ENCODE assay signal across 21 cellular contexts in genomic region chr10:35200487-35200886, GRCh38.
DNase-seq lines count a peak whose midpoint lies in the region; ATAC-seq and TF ChIP-seq lines count a peak whose summit lies in the region.
"Had no signal": no experiment of that assay in that cellular context is flagged by ENCODE, and none has a peak within 500 bp of the region (broad histone marks: within the 10 kb centered on the region; RNA-seq: fewer than 3 reads in every experiment).

No MANE protein-coding gene starts in this region.

- no peaks in the 10 kb centered on the region for H3K27me3 Mint-ChIP-seq in activated CD4-positive, alpha-beta memory T cell treated with anti-CD3 and anti-CD28 coated beads, Interleukin-2, amount 10 ng/mL, durations not matched to agents 7 days and 5 days
- H3K27me3 Mint-ChIP-seq in activated CD4-positive, alpha-beta memory T cell treated with anti-CD3 and anti-CD28 coated beads for 36 hours, result no peaks in the 10 kb centered on the region
- no peaks in the 10 kb centered on the region for H3K27me3 Mint-ChIP-seq in CD4-positive, CD25-positive, alpha-beta regulatory T cell
- H3K27me3 Mint-ChIP-seq in activated naive CD8-positive, alpha-beta T cell treated with anti-CD3 and anti-CD28 coated beads for 36 hours, result no peaks in the 10 kb centered on the region

- H3K4me1 Mint-ChIP-seq in activated CD4-positive, alpha-beta memory T cell treated with anti-CD3 and anti-CD28 coated beads, Interleukin-2, amount 10 ng/mL, durations not matched to agents 7 days and 5 days, result peaks cover 63% of the 10 kb centered on the region
- peaks cover 37% of the 10 kb centered on the region for H3K4me1 Mint-ChIP-seq in activated CD4-positive, alpha-beta memory T cell treated with anti-CD3 and anti-CD28 coated beads for 36 hours (ENCODE audit: low read depth)
- peaks cover 13 to 30% (median 24%) of the 10 kb centered on the region in 4 donors for H3K4me1 Mint-ChIP-seq in CD4-positive, CD25-positive, alpha-beta regulatory T cell
- H3K4me1 Mint-ChIP-seq in activated naive CD8-positive, alpha-beta T cell treated with anti-CD3 and anti-CD28 coated beads for 36 hours, result peaks cover 43% of the 10 kb centered on the region

- no peak overlapping the region for H3K27ac ChIP-seq in CD4-positive, CD25-positive, alpha-beta regulatory T cell (ENCODE audit: insufficient read depth, low read length, poor library complexity, severe bottlenecking)
- no peak overlapping the region for H3K27ac ChIP-seq in HEK293 (ENCODE audit: extremely low read depth, low read depth, low read length)
- H3K27ac ChIP-seq: GM23248, RWPE1 had no signal

- intact Hi-C loops in activated CD4-positive, alpha-beta memory T cell treated with anti-CD3 and anti-CD28 coated beads for 36 hours (cut with micrococcal nuclease), result no loop called here

- H3K4me3 ChIP-seq in CD4-positive, CD25-positive, alpha-beta regulatory T cell (ENCODE audit: low read depth, low read length), result no peak overlapping the region
- H3K4me3 ChIP-seq in HEK293 (ENCODE audit: low read depth, low read length), result no peak overlapping the region
- H3K4me3 ChIP-seq: GM23248 had no signal

- H3K4me1 ChIP-seq in CD4-positive, CD25-positive, alpha-beta regulatory T cell (ENCODE audit: control insufficient read depth, insufficient read depth, low read length, poor library complexity, severe bottlenecking), result peaks cover under 1% of the 10 kb centered on the region
- peaks cover 4% of the 10 kb centered on the region; the same call in 1 of the 2 replicates for H3K4me1 ChIP-seq in HEK293 (ENCODE audit: control insufficient read depth, insufficient read depth, low read length)
- H3K4me1 ChIP-seq: Caco-2 had no signal

- POLR2A ChIA-PET in activated CD4-positive, alpha-beta memory T cell treated with anti-CD3 and anti-CD28 coated beads, Interleukin-2, amount 10 ng/mL, durations not matched to agents 7 days and 5 days (lab: Charles Lee), result interaction anchor here (0.9 to 19.6 kb wide), 3 partner anchors 9 to 70 kb away, joined by 3 to 730 read pairs (median 3); partner anchors contain the start of gene CREM
- POLR2A ChIA-PET in activated CD4-positive, alpha-beta memory T cell treated with anti-CD3 and anti-CD28 coated beads for 36 hours (lab: Charles Lee), result no interaction called here
- POLR2A ChIA-PET in HEK293 (lab: Yijun Ruan, JAX), result no interaction called here

- H3K27me3 ChIP-seq in CD4-positive, CD25-positive, alpha-beta regulatory T cell (ENCODE audit: control insufficient read depth, insufficient read depth, low read length), result no peaks in the 10 kb centered on the region

- no peak for DNase-seq in activated CD4-positive, alpha-beta memory T cell treated with anti-CD3 and anti-CD28 coated beads, Interleukin-2, amount 10 ng/mL, durations not matched to agents 7 days and 5 days
- no peak for DNase-seq in activated CD4-positive, alpha-beta memory T cell treated with anti-CD3 and anti-CD28 coated beads for 36 hours
- no peak for DNase-seq in CD4-positive, CD25-positive, alpha-beta regulatory T cell
- DNase-seq in activated naive CD8-positive, alpha-beta T cell treated with anti-CD3 and anti-CD28 coated beads for 36 hours, result no peak
- DNase-seq: ACHN, AML-193, Caco-2, DMS153, GM23248, HCEC 1CT, NCI-H1105 treated with DMSO at 0.1 percent for 48 hours, NCI-H1694 treated with DMSO at 0.1 percent for 48 hours, NCI-H2107, NCI-H345, NCI-H526 treated with DMSO at 0.1 percent for 48 hours, PC-3 had no signal

- H3K36me3 ChIP-seq in CD4-positive, CD25-positive, alpha-beta regulatory T cell (ENCODE audit: control insufficient read depth, insufficient read depth, low read length), result no peaks in the 10 kb centered on the region
- no peaks in the 10 kb centered on the region for H3K36me3 ChIP-seq in HEK293 (ENCODE audit: control insufficient read depth in 2 of 2, insufficient read depth in 1 of 2, low read length in 2 of 2)

- ATAC-seq in CD4-positive, CD25-positive, alpha-beta regulatory T cell (ENCODE audit: low read depth in 2 of 2), result no peak
- ATAC-seq in GM18502 (IDR thresholded peaks at IDR 0.05; ENCODE audit: poor library complexity, unreplicated experiment) (no peak), HG02885 (IDR thresholded peaks at IDR 0.05; ENCODE audit: poor library complexity, unreplicated experiment) (no peak)
- ATAC-seq: PC-3 had no signal

- no peak for TF ChIP-seq CTCF in HEK293 (tag by site-specific recombination; IDR thresholded peaks at IDR 0.05)

- CTCF ChIA-PET in activated CD4-positive, alpha-beta memory T cell treated with anti-CD3 and anti-CD28 coated beads, Interleukin-2, amount 10 ng/mL, durations not matched to agents 7 days and 5 days (lab: Charles Lee), result interaction anchor here (1.7 to 2.0 kb wide), 2 partner anchors 8 to 17 kb away, joined by 10 to 14 read pairs; no protein-coding TSS in a partner anchor
- CTCF ChIA-PET in activated CD4-positive, alpha-beta memory T cell treated with anti-CD3 and anti-CD28 coated beads for 36 hours (lab: Charles Lee), result interaction anchor here (2.2 kb wide), 1 partner anchor 75 kb away, joined by 7 read pairs; no protein-coding TSS in a partner anchor
- CTCF ChIA-PET in HEK293 (lab: Yijun Ruan, JAX), result interaction anchor here (0.5 to 1.8 kb wide), 3 partner anchors 17 to 155 kb away, joined by 3 to 7 read pairs (median 6); no protein-coding TSS in a partner anchor

- no peak overlapping the region for H3K4me3 Mint-ChIP-seq in activated CD4-positive, alpha-beta memory T cell treated with anti-CD3 and anti-CD28 coated beads, Interleukin-2, amount 10 ng/mL, durations not matched to agents 7 days and 5 days
- H3K4me3 Mint-ChIP-seq in activated CD4-positive, alpha-beta memory T cell treated with anti-CD3 and anti-CD28 coated beads for 36 hours, result no peak overlapping the region
- H3K4me3 Mint-ChIP-seq in CD4-positive, CD25-positive, alpha-beta regulatory T cell, result no peak overlapping the region
- no peak overlapping the region for H3K4me3 Mint-ChIP-seq in activated naive CD8-positive, alpha-beta T cell treated with anti-CD3 and anti-CD28 coated beads for 36 hours
- H3K4me3 Mint-ChIP-seq: CD14-positive monocyte had no signal

- H3K36me3 Mint-ChIP-seq in activated CD4-positive, alpha-beta memory T cell treated with anti-CD3 and anti-CD28 coated beads, Interleukin-2, amount 10 ng/mL, durations not matched to agents 7 days and 5 days (ENCODE audit: low read depth), result peaks cover 32% of the 10 kb centered on the region
- peaks cover 30% of the 10 kb centered on the region for H3K36me3 Mint-ChIP-seq in activated CD4-positive, alpha-beta memory T cell treated with anti-CD3 and anti-CD28 coated beads for 36 hours
- H3K36me3 Mint-ChIP-seq in CD4-positive, CD25-positive, alpha-beta regulatory T cell, result no peaks in the 10 kb centered on the region
- peaks cover 42% of the 10 kb centered on the region for H3K36me3 Mint-ChIP-seq in activated naive CD8-positive, alpha-beta T cell treated with anti-CD3 and anti-CD28 coated beads for 36 hours
- H3K36me3 Mint-ChIP-seq: CD14-positive monocyte had no signal

- H3K9me3 Mint-ChIP-seq in activated CD4-positive, alpha-beta memory T cell treated with anti-CD3 and anti-CD28 coated beads, Interleukin-2, amount 10 ng/mL, durations not matched to agents 7 days and 5 days, result no peaks in the 10 kb centered on the region
- no peaks in the 10 kb centered on the region for H3K9me3 Mint-ChIP-seq in activated CD4-positive, alpha-beta memory T cell treated with anti-CD3 and anti-CD28 coated beads for 36 hours
- H3K9me3 Mint-ChIP-seq in CD4-positive, CD25-positive, alpha-beta regulatory T cell, result no peaks in the 10 kb centered on the region
- no peaks in the 10 kb centered on the region for H3K9me3 Mint-ChIP-seq in activated naive CD8-positive, alpha-beta T cell treated with anti-CD3 and anti-CD28 coated beads for 36 hours

- H3K9me3 ChIP-seq in CD4-positive, CD25-positive, alpha-beta regulatory T cell (ENCODE audit: control insufficient read depth in 2 of 2, low read length in 2 of 2), result no peaks in the 10 kb centered on the region
- H3K9me3 ChIP-seq in HEK293 (ENCODE audit: control insufficient read depth, insufficient read depth, low read depth, low read length), result no peaks in the 10 kb centered on the region
- H3K9me3 ChIP-seq: Caco-2 had no signal

- H3K27ac Mint-ChIP-seq in activated CD4-positive, alpha-beta memory T cell treated with anti-CD3 and anti-CD28 coated beads, Interleukin-2, amount 10 ng/mL, durations not matched to agents 7 days and 5 days, result peak overlapping the region; percentile 24
- H3K27ac Mint-ChIP-seq in activated CD4-positive, alpha-beta memory T cell treated with anti-CD3 and anti-CD28 coated beads for 36 hours, result no peak overlapping the region
- H3K27ac Mint-ChIP-seq in CD4-positive, CD25-positive, alpha-beta regulatory T cell, result peak overlapping the region in 2 of 3 donors; percentile 4 to 6
- peak overlapping the region; percentile 40 for H3K27ac Mint-ChIP-seq in activated naive CD8-positive, alpha-beta T cell treated with anti-CD3 and anti-CD28 coated beads for 36 hours

TF ChIP-seq in HEK293, 187 proteins besides CTCF, POLR2A, EP300 and RAD21:
- TF ChIP-seq PRDM6 (tag by site-specific recombination; IDR thresholded peaks at IDR 0.05) (0 out of 2 replicates have a peak, but pooled peaks have one; percentile 13), GLIS1 (tag by site-specific recombination; IDR thresholded peaks at IDR 0.05) (peak; percentile 85), TCF7L2 (IDR thresholded peaks at IDR 0.05; ENCODE audit: borderline replicate concordance, low read depth, low read length) (no peak)
